In genomic region chr4:19698961-19699360, GRCh38 we compare ENCODE assay signal across 31 cellular contexts.
"Had no signal": no experiment of that assay in that cellular context is flagged by ENCODE, and none has a peak within 500 bp of the region (broad histone marks: within the 10 kb centered on the region; RNA-seq: fewer than 3 reads in every experiment).

No MANE protein-coding gene starts in this region.

- FAIRE-seq: small intestine, urothelium cell line had no signal

- H3K4me3 Mint-ChIP-seq: naive thymus-derived CD4-positive, alpha-beta T cell; natural killer cell; nephron; neural progenitor cell; stimulated activated memory B cell treated with anti-CD40 and anti-IgM and Interleukin-4, amounts not matched to agents 10 μg/mL and 1 μg/mL and 100 μg/mL, for 72 hours; stimulated activated naive CD8-positive, alpha-beta T cell treated with anti-CD3 and anti-CD28 coated beads, Interleukin-15, Interleukin-2, amounts not matched to agents 100 ng/mL and 50 ng/mL, for 24 hours had no signal

- H3K9ac ChIP-seq: neural progenitor cell, parathyroid adenoma had no signal

- H3K27me3 ChIP-seq: neural progenitor cell, ovary, right lobe of liver, sigmoid colon, spleen, stomach, thyroid gland, tibial nerve, upper lobe of left lung, vagina had no signal

- H3K36me3 Mint-ChIP-seq: naive thymus-derived CD4-positive, alpha-beta T cell; neural progenitor cell; stimulated activated memory B cell treated with anti-CD40 and anti-IgM and Interleukin-4, amounts not matched to agents 10 μg/mL and 1 μg/mL and 100 μg/mL, for 72 hours had no signal

- H3K79me2 ChIP-seq: parathyroid adenoma had no signal

- H3K4me2 ChIP-seq: neural progenitor cell had no signal

- H3K4me1 Mint-ChIP-seq: natural killer cell had no signal

- H3K9me3 ChIP-seq: ovary, psoas muscle, right lobe of liver, sigmoid colon, thoracic aorta, thyroid gland, upper lobe of left lung, vagina had no signal

- H3K4me3 ChIP-seq: neural progenitor cell, ovary, psoas muscle, right lobe of liver, sigmoid colon, spleen, stomach, thoracic aorta, thyroid gland, tibial nerve, upper lobe of left lung, vagina had no signal

- H3K27me3 Mint-ChIP-seq: naive thymus-derived CD4-positive, alpha-beta T cell; progenitor cell of endocrine pancreas; stimulated activated memory B cell treated with anti-CD40 and anti-IgM and Interleukin-4, amounts not matched to agents 10 μg/mL and 1 μg/mL and 100 μg/mL, for 72 hours; stimulated activated naive CD8-positive, alpha-beta T cell treated with anti-CD3 and anti-CD28 coated beads, Interleukin-15, Interleukin-2, amounts not matched to agents 100 ng/mL and 50 ng/mL, for 24 hours had no signal

- H3K4me1 ChIP-seq: parathyroid adenoma, psoas muscle, right lobe of liver, stomach, thyroid gland, upper lobe of left lung had no signal

- H3K36me3 ChIP-seq: neural progenitor cell, ovary, right lobe of liver, sigmoid colon, spleen, stomach, thoracic aorta, thyroid gland, tibial nerve, upper lobe of left lung, vagina had no signal

- DNase-seq: naive thymus-derived CD4-positive, alpha-beta T cell; natural killer cell; occipital lobe; ovary; posterior cingulate gyrus; psoas muscle; right cardiac atrium; right lobe of liver; sigmoid colon; small intestine; spleen; stimulated activated CD4-positive, alpha-beta T cell treated with anti-CD3 and anti-CD28 coated beads, Interleukin-12 subunit alpha, Interleukin-12 subunit beta, amount 100 ng/mL, for 4 hours; stimulated activated CD4-positive, alpha-beta T cell treated with anti-CD3 and anti-CD28 coated beads, Interleukin-1b, Interleukin-23, amount 100 ng/mL, for 48 hours; stimulated activated CD4-positive, alpha-beta T cell treated with anti-CD3 and anti-CD28 coated beads, Interleukin-4, amount 100 ng/mL, for 1 hour; stimulated activated CD4-positive, alpha-beta T cell treated with anti-CD3 and anti-CD28 coated beads, Interleukin-4, amount 100 ng/mL, for 4 hours; stimulated activated CD8-positive, alpha-beta memory T cell treated with anti-CD3 and anti-CD28 coated beads, Interleukin-4, amount 100 ng/mL, for 48 hours; stimulated activated naive CD4-positive, alpha-beta T cell treated with Interleukin-2 at 50 U/mL for 16 hours; stomach; thyroid gland; trophoblast cell; upper lobe of left lung had no signal

- H2AFZ ChIP-seq: neural progenitor cell, parathyroid adenoma had no signal

- ATAC-seq: naive thymus-derived CD4-positive, alpha-beta T cell; natural killer cell; psoas muscle; right cardiac atrium; right lobe of liver; stimulated activated memory B cell treated with anti-CD40 and anti-IgM and Interleukin-4, amounts not matched to agents 10 μg/mL and 1 μg/mL and 100 μg/mL, for 72 hours had no signal

- H3K27ac ChIP-seq: neural progenitor cell, ovary, parathyroid adenoma, psoas muscle, right lobe of liver, sigmoid colon, spleen, stomach, thoracic aorta, thyroid gland, tibial nerve, upper lobe of left lung, vagina had no signal

- H3K27ac Mint-ChIP-seq: naive thymus-derived CD4-positive, alpha-beta T cell; natural killer cell; nephron; neural progenitor cell; progenitor cell of endocrine pancreas; stimulated activated memory B cell treated with anti-CD40 and anti-IgM and Interleukin-4, amounts not matched to agents 10 μg/mL and 1 μg/mL and 100 μg/mL, for 72 hours; stimulated activated naive CD8-positive, alpha-beta T cell treated with anti-CD3 and anti-CD28 coated beads, Interleukin-15, Interleukin-2, amounts not matched to agents 100 ng/mL and 50 ng/mL, for 24 hours had no signal
